ENCODE assay signal across 20 cellular contexts in genomic region chr10:14124951-14125350, GRCh38.
DNase-seq lines count a peak whose midpoint lies in the region; ATAC-seq and TF ChIP-seq lines count a peak whose summit lies in the region.
"Had no signal": no experiment of that assay in that cellular context is flagged by ENCODE, and none has a peak within 500 bp of the region (broad histone marks: within the 10 kb centered on the region; RNA-seq: fewer than 3 reads in every experiment).

No MANE protein-coding gene starts in this region.

- ATAC-seq in stimulated activated naive CD8-positive, alpha-beta T cell treated with anti-CD3 and anti-CD28 coated beads, Interleukin-15, amount 100 ng/mL, for 72 hours, result no peak
- no peak for ATAC-seq in CD4-positive, alpha-beta T cell (ENCODE audit: poor library complexity)
- ATAC-seq: SK-N-SH treated with all-trans-retinoic acid at 6 μM for 48 hours had no signal

- no peaks in the 10 kb centered on the region for H3K9me3 Mint-ChIP-seq in stimulated activated naive CD8-positive, alpha-beta T cell treated with anti-CD3 and anti-CD28 coated beads, Interleukin-15, amount 100 ng/mL, for 72 hours
- no peaks in the 10 kb centered on the region for H3K9me3 Mint-ChIP-seq in CD4-positive, alpha-beta memory T cell
- no peaks in the 10 kb centered on the region for H3K9me3 Mint-ChIP-seq in CD4-positive, alpha-beta T cell

- no peaks in the 10 kb centered on the region for H3K9me3 ChIP-seq in CD4-positive, alpha-beta memory T cell (ENCODE audit: control insufficient read depth in 1 of 2, low read length in 2 of 2)
- H3K9me3 ChIP-seq in CD4-positive, alpha-beta T cell (ENCODE audit: control insufficient read depth, low read length), result no peaks in the 10 kb centered on the region
- H3K9me3 ChIP-seq: Peyer's patch had no signal

- H3K36me3 ChIP-seq in CD4-positive, alpha-beta memory T cell (ENCODE audit: insufficient read depth, low read length), result no peaks in the 10 kb centered on the region
- H3K36me3 ChIP-seq: Peyer's patch had no signal

- H3K36me3 Mint-ChIP-seq in CD4-positive, alpha-beta memory T cell, result no peaks in the 10 kb centered on the region
- no peaks in the 10 kb centered on the region for H3K36me3 Mint-ChIP-seq in CD4-positive, alpha-beta T cell (ENCODE audit: low read depth)
- H3K36me3 Mint-ChIP-seq: CD14-positive monocyte had no signal

- POLR2A ChIA-PET in CD4-positive, alpha-beta memory T cell (lab: Charles Lee; ENCODE audit: partially characterized antibody), result no interaction called here
- POLR2A ChIA-PET in CD4-positive, alpha-beta T cell (lab: Charles Lee), result no interaction called here

- TF ChIP-seq CTCF in CD4-positive, alpha-beta T cell (IDR thresholded peaks at IDR 0.05), result no peak

- H3K4me1 Mint-ChIP-seq in stimulated activated naive CD8-positive, alpha-beta T cell treated with anti-CD3 and anti-CD28 coated beads, Interleukin-15, amount 100 ng/mL, for 72 hours, result no peaks in the 10 kb centered on the region
- H3K4me1 Mint-ChIP-seq in CD4-positive, alpha-beta memory T cell, result no peaks in the 10 kb centered on the region
- H3K4me1 Mint-ChIP-seq in CD4-positive, alpha-beta T cell (ENCODE audit: low read depth), result no peaks in the 10 kb centered on the region
- H3K4me1 Mint-ChIP-seq: CD14-positive monocyte had no signal

- H3K27ac Mint-ChIP-seq in stimulated activated naive CD8-positive, alpha-beta T cell treated with anti-CD3 and anti-CD28 coated beads, Interleukin-15, amount 100 ng/mL, for 72 hours, result no peak overlapping the region
- H3K27ac Mint-ChIP-seq in CD4-positive, alpha-beta memory T cell, result no peak overlapping the region
- H3K27ac Mint-ChIP-seq in CD4-positive, alpha-beta T cell, result no peak overlapping the region
- H3K27ac Mint-ChIP-seq: CD14-positive monocyte had no signal

- DNase-seq in Caki2 (ENCODE audit: low read depth) (peak; percentile 10), fibroblast of gingiva (ENCODE audit: low read depth) (peak; percentile 76), left kidney (ENCODE audit: low read depth, low spot score) (peak; percentile 67), H4 (ENCODE audit: low spot score) (no peak)
- DNase-seq in stimulated activated naive CD8-positive, alpha-beta T cell treated with anti-CD3 and anti-CD28 coated beads, Interleukin-15, amount 100 ng/mL, for 72 hours, result no peak
- no peak for DNase-seq in CD4-positive, alpha-beta memory T cell
- no peak for DNase-seq in CD4-positive, alpha-beta T cell
- DNase-seq: AML-193, COR-L47, DMS 273 treated with DMSO at 0.1 percent for 48 hours, DND-41, Kasumi-1, NCI-H1694, NCI-H2081 treated with DMSO at 0.1 percent for 48 hours, NCI-H2171 treated with DMSO at 0.1 percent for 48 hours, NCI-H446, NCI-H526, Peyer's patch had no signal

- H3K4me3 Mint-ChIP-seq in stimulated activated naive CD8-positive, alpha-beta T cell treated with anti-CD3 and anti-CD28 coated beads, Interleukin-15, amount 100 ng/mL, for 72 hours, result no peak overlapping the region
- no peak overlapping the region for H3K4me3 Mint-ChIP-seq in CD4-positive, alpha-beta memory T cell
- no peak overlapping the region for H3K4me3 Mint-ChIP-seq in CD4-positive, alpha-beta T cell
- H3K4me3 Mint-ChIP-seq: CD14-positive monocyte had no signal

- H3K4me1 ChIP-seq in CD4-positive, alpha-beta memory T cell (ENCODE audit: insufficient read depth, low read length), result no peaks in the 10 kb centered on the region
- H3K4me1 ChIP-seq: Peyer's patch had no signal

- CTCF ChIA-PET in CD4-positive, alpha-beta memory T cell (lab: Charles Lee; ENCODE audit: partially characterized antibody), result no interaction called here
- CTCF ChIA-PET in CD4-positive, alpha-beta T cell (lab: Charles Lee), result no interaction called here

- no peak overlapping the region for H3K4me3 ChIP-seq in CD4-positive, alpha-beta memory T cell (ENCODE audit: low read length in 2 of 2)
- H3K4me3 ChIP-seq: Peyer's patch had no signal

- no peaks in the 10 kb centered on the region for H3K27me3 Mint-ChIP-seq in stimulated activated naive CD8-positive, alpha-beta T cell treated with anti-CD3 and anti-CD28 coated beads, Interleukin-15, amount 100 ng/mL, for 72 hours
- H3K27me3 Mint-ChIP-seq in CD4-positive, alpha-beta memory T cell, result peaks cover 6 to 7% of the 10 kb centered on the region in 2 donors
- no peaks in the 10 kb centered on the region for H3K27me3 Mint-ChIP-seq in CD4-positive, alpha-beta T cell

- in situ Hi-C loops in Caki2 (cut with HindIII; ENCODE audit: low pct_unique_long_range_greater_than_20kb, low sequenced_read_pairs), result no loop called here

- intact Hi-C loops in CD4-positive, alpha-beta memory T cell (cut with micrococcal nuclease), result no loop called here
- intact Hi-C loops in CD4-positive, alpha-beta T cell (cut with DNase I, micrococcal nuclease), result no loop called here

- no peaks in the 10 kb centered on the region for H3K27me3 ChIP-seq in CD4-positive, alpha-beta memory T cell (ENCODE audit: insufficient read depth, low read length)
- no peaks in the 10 kb centered on the region for H3K27me3 ChIP-seq in CD4-positive, alpha-beta T cell (ENCODE audit: control insufficient read depth, insufficient read depth, low read length)
- H3K27me3 ChIP-seq: Peyer's patch had no signal

- no peak overlapping the region for H3K27ac ChIP-seq in CD4-positive, alpha-beta memory T cell (ENCODE audit: low read depth, low read length)
- H3K27ac ChIP-seq in CD4-positive, alpha-beta T cell (ENCODE audit: low read depth, low read length), result no peak overlapping the region
- H3K27ac ChIP-seq: Peyer's patch had no signal

Comparison
In these comparisons a context has a peak if more than half of its experiments do, and no peak if none do; other contexts are left out.
1. DNase-seq: peak in Caki2 (single experiment), fibroblast of gingiva (single experiment) and left kidney (single experiment); none in stimulated activated naive CD8-positive, alpha-beta T cell treated with anti-CD3 and anti-CD28 coated beads, Interleukin-15, amount 100 ng/mL, for 72 hours (0 of 2), CD4-positive, alpha-beta memory T cell (0 of 5), CD4-positive, alpha-beta T cell (0 of 10) and H4 (single experiment).